In genomic region chr2:219595250-219595649, GRCh38 we compare ENCODE assay signal across 15 cellular contexts. TPM values are rescaled to one million over a fixed set of nuclear protein-coding genes. Genes with fewer than 3 reads are reported as not detected.
DNase-seq lines count a peak whose midpoint lies in the region; ATAC-seq and TF ChIP-seq lines count a peak whose summit lies in the region.
"Had no signal": no experiment of that assay in that cellular context is flagged by ENCODE, and none has a peak within 500 bp of the region (broad histone marks: within the 10 kb centered on the region; RNA-seq: fewer than 3 reads in every experiment).

No MANE protein-coding gene starts in this region.

- H3K9me3 ChIP-seq in SJCRH30 (replicated peaks): no peaks in the 10 kb centered on the region
- H3K9me3 ChIP-seq in hepatocyte (ENCODE audit: low read depth): no peaks in the 10 kb centered on the region
- H3K9me3 ChIP-seq in uterus: no peaks in the 10 kb centered on the region

- H4K20me1 ChIP-seq in hepatocyte (ENCODE audit: insufficient read depth, poor library complexity, severe bottlenecking): no peaks in the 10 kb centered on the region

- no peaks in the 10 kb centered on the region for H3K9me3 Mint-ChIP-seq in natural killer cell
- no peaks in the 10 kb centered on the region for H3K9me3 Mint-ChIP-seq in natural killer cell treated with Interleukin-12 subunit alpha and Interleukin-12 subunit beta and Interleukin-15 and Interleukin-18, amount 100 ng/mL, for 72 hours
- H3K9me3 Mint-ChIP-seq: activated naive CD4-positive, alpha-beta T cell treated with anti-CD3 and anti-CD28 coated beads, Interleukin-2, amount 50 U/mL, for 72 hours; memory B cell had no signal

- peaks cover 10 to 19% of the 10 kb centered on the region in 2 donors for H3K27me3 Mint-ChIP-seq in natural killer cell (ENCODE audit: low read depth in 2 of 2)
- H3K27me3 Mint-ChIP-seq in natural killer cell treated with Interleukin-12 subunit alpha and Interleukin-12 subunit beta and Interleukin-15 and Interleukin-18, amount 100 ng/mL, for 72 hours: peaks cover 14 to 21% of the 10 kb centered on the region in 2 donors

- H3K4me3 Mint-ChIP-seq in natural killer cell: peak overlapping the region; percentile 60
- H3K4me3 Mint-ChIP-seq in natural killer cell treated with Interleukin-12 subunit alpha and Interleukin-12 subunit beta and Interleukin-15 and Interleukin-18, amount 100 ng/mL, for 72 hours: no peak overlapping the region
- H3K4me3 Mint-ChIP-seq: memory B cell had no signal

- peaks cover 25 to 26% of the 10 kb centered on the region in 2 donors for H3K4me1 Mint-ChIP-seq in natural killer cell
- H3K4me1 Mint-ChIP-seq in natural killer cell treated with Interleukin-12 subunit alpha and Interleukin-12 subunit beta and Interleukin-15 and Interleukin-18, amount 100 ng/mL, for 72 hours (ENCODE audit: low read depth in 2 of 2): peaks cover 12 to 17% of the 10 kb centered on the region in 2 donors

- ATAC-seq in natural killer cell (no peak), HG03342 (IDR thresholded peaks at IDR 0.05; ENCODE audit: unreplicated experiment) (no peak), HG02885 (IDR thresholded peaks at IDR 0.05; ENCODE audit: poor library complexity, unreplicated experiment) (no peak)
- no peak for ATAC-seq in natural killer cell treated with Interleukin-12 subunit alpha and Interleukin-12 subunit beta and Interleukin-15 and Interleukin-18, amount 100 ng/mL, for 72 hours
- ATAC-seq: activated naive CD4-positive, alpha-beta T cell treated with anti-CD3 and anti-CD28 coated beads, Interleukin-2, amount 50 U/mL, for 72 hours; sciatic nerve had no signal

- no peaks in the 10 kb centered on the region for H3K9me2 ChIP-seq in hepatocyte (replicated peaks; ENCODE audit: insufficient read depth)

- H3K4me2 ChIP-seq in hepatocyte: peak overlapping the region; percentile 61

- H3K4me3 ChIP-seq in SJCRH30 (no peak overlapping the region), hepatocyte (no peak overlapping the region), uterus (no peak overlapping the region)

- H3K27ac Mint-ChIP-seq in natural killer cell: no peak overlapping the region
- no peak overlapping the region for H3K27ac Mint-ChIP-seq in natural killer cell treated with Interleukin-12 subunit alpha and Interleukin-12 subunit beta and Interleukin-15 and Interleukin-18, amount 100 ng/mL, for 72 hours
- H3K27ac Mint-ChIP-seq: activated naive CD4-positive, alpha-beta T cell treated with anti-CD3 and anti-CD28 coated beads, Interleukin-2, amount 50 U/mL, for 72 hours; memory B cell had no signal

- DNase-seq in natural killer cell (no peak), SJCRH30 (peak; percentile 63 to 79), hepatocyte (ENCODE audit: low spot score) (peak; percentile 68), uterus (no peak), NCI-H446 treated with DMSO at 0.1 percent for 48 hours (lab: John Stamatoyannopoulos, UW) (no peak)
- DNase-seq in natural killer cell treated with Interleukin-12 subunit alpha and Interleukin-12 subunit beta and Interleukin-15 and Interleukin-18, amount 100 ng/mL, for 72 hours (ENCODE audit: low spot score): no peak
- DNase-seq: activated CD8-positive, alpha-beta memory T cell treated with anti-CD3 and anti-CD28 coated beads for 24 hours; C1 segment of cervical spinal cord; effector memory CD4-positive, alpha-beta T cell; NCI-H774 had no signal

- H3K27me3 ChIP-seq in SJCRH30: no peaks in the 10 kb centered on the region
- H3K27me3 ChIP-seq in hepatocyte: no peaks in the 10 kb centered on the region
- no peaks in the 10 kb centered on the region for H3K27me3 ChIP-seq in uterus

- H3K27ac ChIP-seq in SJCRH30 (peak overlapping the region; percentile 47; the same call in 1 of the 2 replicates), hepatocyte (peak overlapping the region; percentile 97), uterus (no peak overlapping the region)

- 49% methylated on average over 3 of the region's 3 CpGs for WGBS in hepatocyte (ENCODE audit: low lambda C conversion rate, missing lambda C conversion rate)

- H3K4me1 ChIP-seq in SJCRH30 (peaks cover 38% of the 10 kb centered on the region), hepatocyte (ENCODE audit: insufficient read depth) (peaks cover 18% of the 10 kb centered on the region), uterus (no peaks in the 10 kb centered on the region)

- TF ChIP-seq CTCF in natural killer cell (IDR thresholded peaks at IDR 0.05) (no peak), hepatocyte (IDR thresholded peaks at IDR 0.05; ENCODE audit: poor library complexity) (no peak), uterus (IDR thresholded peaks at IDR 0.05) (no peak)

- no peaks in the 10 kb centered on the region for H3K36me3 Mint-ChIP-seq in natural killer cell
- no peaks in the 10 kb centered on the region for H3K36me3 Mint-ChIP-seq in natural killer cell treated with Interleukin-12 subunit alpha and Interleukin-12 subunit beta and Interleukin-15 and Interleukin-18, amount 100 ng/mL, for 72 hours
- H3K36me3 Mint-ChIP-seq: activated naive CD4-positive, alpha-beta T cell treated with anti-CD3 and anti-CD28 coated beads, Interleukin-2, amount 50 U/mL, for 72 hours had no signal

- H2AFZ ChIP-seq in hepatocyte: peak overlapping the region; percentile 5

- peaks cover 6% of the 10 kb centered on the region for H3K79me2 ChIP-seq in hepatocyte

- no peak for TF ChIP-seq POLR2A in uterus (IDR thresholded peaks at IDR 0.05)

- no peaks in the 10 kb centered on the region for H3K36me3 ChIP-seq in SJCRH30
- H3K36me3 ChIP-seq in hepatocyte (replicated peaks; ENCODE audit: insufficient read depth, low read depth): no peaks in the 10 kb centered on the region
- H3K36me3 ChIP-seq in uterus: no peaks in the 10 kb centered on the region

- intact Hi-C loops in natural killer cell (cut with micrococcal nuclease): no loop called here
- intact Hi-C loops in uterus (cut with DNase I; ENCODE audit: low total_unique reads): no loop called here

RNA-seq across cellular contexts. Expression of gene STK11IP, which starts 2.4 kb away (rescaled TPM):
- total RNA-seq in natural killer cell: 10 to 100 TPM; 56.1 to 76.0 (median 65.2) TPM
- total RNA-seq in natural killer cell treated with Interleukin-12 subunit alpha and Interleukin-12 subunit beta and Interleukin-15 and Interleukin-18, amount 100 ng/mL, for 72 hours: 10 to 100 TPM; 27.7 to 50.7 TPM
- total RNA-seq in SJCRH30 (2014; rRNA removed; shearing (Covaris generic)): 11.0 and 20.2 TPM in 2 replicates
- total RNA-seq in hepatocyte: 16.7 and 18.0 TPM in 2 replicates
- 17.6 and 23.1 TPM in 2 replicates for polyA plus RNA-seq in hepatocyte
- total RNA-seq in uterus: 10 to 100 TPM in 2 of 4 donors, 1 to 10 TPM in 1, under 1 TPM in 1; 0.51 to 28.0 (median 13.1) TPM

RNA-seq across cellular contexts. Expression of gene INHA, which starts 23.1 kb away (rescaled TPM):
- total RNA-seq in natural killer cell: not detected
- not detected for total RNA-seq in natural killer cell treated with Interleukin-12 subunit alpha and Interleukin-12 subunit beta and Interleukin-15 and Interleukin-18, amount 100 ng/mL, for 72 hours
- 0.65 and 1.4 TPM in 2 replicates for total RNA-seq in SJCRH30 (2014; rRNA removed; shearing (Covaris generic))
- 3.3 and 5.6 TPM in 2 replicates for total RNA-seq in hepatocyte
- polyA plus RNA-seq in hepatocyte: 8.1 and 9.2 TPM in 2 replicates
- total RNA-seq in uterus: 1 to 10 TPM in 1 of 4 donors, not detected in 3; 2.4 TPM

RNA-seq across cellular contexts. Expression of gene OBSL1, which starts 23.9 kb away (rescaled TPM):
- total RNA-seq in natural killer cell (1 to 10 TPM in 1 of 3 donors, under 1 TPM in 2; 0.07 to 8.8 (median 0.32) TPM), hepatocyte (72.4 and 84.6 TPM in 2 replicates), uterus (100 to 1,000 TPM in 2 of 4 donors, 10 to 100 TPM in 2; 53.2 to 146 (median 113) TPM)
- 1 to 10 TPM in 1 of 2 donors, not detected in 1; 2.9 TPM for total RNA-seq in natural killer cell treated with Interleukin-12 subunit alpha and Interleukin-12 subunit beta and Interleukin-15 and Interleukin-18, amount 100 ng/mL, for 72 hours
- total RNA-seq in SJCRH30 (2014; rRNA removed; shearing (Covaris generic)): 67.8 and 71.6 TPM in 2 replicates
- polyA plus RNA-seq in hepatocyte: 61.0 and 73.7 TPM in 2 replicates

RNA-seq across cellular contexts. Expression of gene SLC4A3, which starts 32.2 kb away (rescaled TPM):
- total RNA-seq in natural killer cell (under 1 TPM in 2 of 3 donors, not detected in 1; 0.15 to 0.45 TPM), hepatocyte (1.8 and 3.0 TPM in 2 replicates), uterus (10 to 100 TPM in 1 of 4 donors, 1 to 10 TPM in 3; 2.3 to 29.4 (median 3.5) TPM)
- not detected for total RNA-seq in natural killer cell treated with Interleukin-12 subunit alpha and Interleukin-12 subunit beta and Interleukin-15 and Interleukin-18, amount 100 ng/mL, for 72 hours
- total RNA-seq in SJCRH30 (2014; rRNA removed; shearing (Covaris generic)): 0.76 and 1.3 TPM in 2 replicates
- polyA plus RNA-seq in hepatocyte: 8.1 and 14.1 TPM in 2 replicates
- total RNA-seq: activated naive CD4-positive, alpha-beta T cell treated with anti-CD3 and anti-CD28 coated beads, Interleukin-2, amount 50 U/mL, for 72 hours had no signal

RNA-seq across cellular contexts. Expression of gene TMEM198, which starts 51.4 kb away (rescaled TPM):
- total RNA-seq in natural killer cell: 1 to 10 TPM; 1.7 to 2.3 (median 1.8) TPM
- 1 to 10 TPM; 3.6 to 7.6 TPM for total RNA-seq in natural killer cell treated with Interleukin-12 subunit alpha and Interleukin-12 subunit beta and Interleukin-15 and Interleukin-18, amount 100 ng/mL, for 72 hours
- total RNA-seq in SJCRH30 (2014; rRNA removed; shearing (Covaris generic)): 8.1 and 8.2 TPM in 2 replicates
- total RNA-seq in hepatocyte: 7.3 and 8.0 TPM in 2 replicates
- polyA plus RNA-seq in hepatocyte: 10.4 and 12.2 TPM in 2 replicates
- 1 to 10 TPM in 2 of 4 donors, under 1 TPM in 1, not detected in 1; 0.77 to 5.3 (median 5.1) TPM for total RNA-seq in uterus

Comparison
In these comparisons a context has a peak if more than half of its experiments do, and no peak if none do; other contexts are left out.
1. DNase-seq: peak in SJCRH30 (2 of 2) and hepatocyte (single experiment); none in natural killer cell (single experiment), natural killer cell treated with Interleukin-12 subunit alpha and Interleukin-12 subunit beta and Interleukin-15 and Interleukin-18, amount 100 ng/mL, for 72 hours (single experiment), uterus (0 of 2) and NCI-H446 treated with DMSO at 0.1 percent for 48 hours (single experiment).
2. H3K27ac ChIP-seq: peak in SJCRH30 (single experiment) and hepatocyte (single experiment); none in uterus (0 of 2).